ENCODE assay signal across 8 cellular contexts in the genomic region with DNA sequence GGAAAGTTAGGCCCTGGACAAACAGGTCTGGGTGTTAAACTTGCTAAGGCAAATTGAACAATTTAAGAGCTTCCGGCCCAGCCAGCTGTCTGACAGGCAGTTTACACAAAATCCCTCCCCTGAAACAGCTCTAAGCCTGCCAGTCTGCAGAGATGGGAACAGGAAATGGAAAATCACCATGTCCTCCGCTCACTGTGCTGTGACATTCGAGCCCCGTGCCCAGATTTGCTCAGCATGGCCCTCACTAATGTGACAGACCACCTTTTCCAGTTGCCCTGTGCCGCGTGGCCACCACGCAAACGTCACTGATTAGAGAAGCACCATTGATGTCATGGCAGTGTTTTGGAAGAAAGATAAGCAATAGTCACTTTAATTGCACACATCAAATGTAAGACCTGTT. TPM values are rescaled to one million over a fixed set of nuclear protein-coding genes. Genes with fewer than 3 reads are reported as not detected.
DNase-seq lines count a peak whose midpoint lies in the region; ATAC-seq, FAIRE-seq and TF ChIP-seq lines count a peak whose summit lies in the region.

No MANE protein-coding gene starts in this region.

- peak; percentile 73 for ATAC-seq in GM18909 (IDR thresholded peaks at IDR 0.05; ENCODE audit: poor library complexity, unreplicated experiment)
- no peak for ATAC-seq in GM19452 (IDR thresholded peaks at IDR 0.05; ENCODE audit: unreplicated experiment)

- FAIRE-seq in H1 (lab: Jason Lieb, UNC) = no peak

- WGBS in H1 (ENCODE audit: extremely low coverage in 1 of 2, insufficient coverage in 1 of 2, insufficient read length in 1 of 2, insufficient replicate concordance in 2 of 2, low coverage in 1 of 2, low lambda C conversion rate in 2 of 2, missing lambda C conversion rate in 1 of 2), 2 experiments = 79% methylated on average over 8 of the region's 8 CpGs; no CpG with 5 or more reads in 1 of the 2 experiments

- H3K9me3 ChIP-seq in H1 (ENCODE audit: insufficient read depth in 2 of 2, low read depth in 1 of 2, low read length in 1 of 2) = no peaks in the 10 kb centered on the region
- no peaks in the 10 kb centered on the region for H3K9me3 ChIP-seq in osteoblast (ENCODE audit: low read depth, low read length)

- H3K4me1 Mint-ChIP-seq in activated T-helper 1 cell treated with anti-CD3 and anti-CD28 coated beads, Interleukin-12 subunit alpha, Interleukin-12 subunit beta, Interleukin-2, Interleukin-4 antibody, amounts not matched to agents 30 ng/mL and 10 ng/mL and 1 ng/mL, durations not matched to agents 14 hours and 24 hours and 36 hours (ENCODE audit: low read depth) = peaks cover 4% of the 10 kb centered on the region

- H4K5ac ChIP-seq in H1 (ENCODE audit: insufficient read length, low read depth, low read length) = no peak overlapping the region

- H3K4me2 ChIP-seq in H1 (ENCODE audit: insufficient read depth in 1 of 2, low read depth in 2 of 2, low read length in 2 of 2) = no peak overlapping the region
- H3K4me2 ChIP-seq in osteoblast (ENCODE audit: insufficient read depth, low read length) = no peak overlapping the region

- intact Hi-C loops in activated T-helper 1 cell treated with anti-CD3 and anti-CD28 coated beads, Interleukin-12 subunit alpha, Interleukin-12 subunit beta, Interleukin-2, Interleukin-4 antibody, amounts not matched to agents 30 ng/mL and 10 ng/mL and 1 ng/mL, durations not matched to agents 14 hours and 24 hours and 36 hours (cut with micrococcal nuclease) = no loop called here

- CTCF ChIA-PET in H1 (lab: Charles Lee; ENCODE audit: partially characterized antibody) = interaction anchor here (0.8 to 27.2 kb wide), 7 partner anchors 15 to 118 kb away, joined by 3 to 362 read pairs (median 6); no protein-coding TSS in a partner anchor

- H3K18ac ChIP-seq in H1 (ENCODE audit: extremely low read depth, low read length) = no peak overlapping the region

- no peak for TF ChIP-seq EP300 in H1 (IDR thresholded peaks at IDR 0.05; ENCODE audit: borderline replicate concordance in 1 of 2, low read depth in 2 of 2, low read length in 2 of 2)

- H3K27me3 ChIP-seq in H1 (replicated peaks in 1 of 4; ENCODE audit: control insufficient read depth in 3 of 4, extremely low read depth in 1 of 4, insufficient read depth in 3 of 4, low read length in 3 of 4) (no peaks in the 10 kb centered on the region), osteoblast (ENCODE audit: insufficient read depth, low read length) (no peaks in the 10 kb centered on the region)

- no peak overlapping the region for H2BK15ac ChIP-seq in H1 (ENCODE audit: low read length)

- no peak overlapping the region for H2BK20ac ChIP-seq in H1 (ENCODE audit: low read length)

- no peak overlapping the region for H2BK120ac ChIP-seq in H1 (replicated peaks; ENCODE audit: low read depth, low read length)

- DNase-seq in LNCaP clone FGC (ENCODE audit: low read depth) (peak; percentile 39), H1 (ENCODE audit: low read depth in 1 of 2, low spot score in 2 of 2) (no peak), osteoblast (ENCODE audit: insufficient read length, low spot score, missing footprints) (no peak), retina (no peak), foreskin fibroblast (no peak)
- no peak for DNase-seq in activated T-helper 1 cell treated with anti-CD3 and anti-CD28 coated beads, Interleukin-12 subunit alpha, Interleukin-12 subunit beta, Interleukin-2, Interleukin-4 antibody, amounts not matched to agents 30 ng/mL and 10 ng/mL and 1 ng/mL, durations not matched to agents 14 hours and 24 hours and 36 hours (ENCODE audit: low spot score)

- H3K79me2 ChIP-seq in H1 (ENCODE audit: control insufficient read depth in 1 of 2, insufficient read depth in 2 of 2, low read length in 2 of 2) = 0 out of 4 replicates have a peak, but pooled peaks cover 0 to 3% of the 10 kb centered on the region in 2 experiments
- no peaks in the 10 kb centered on the region for H3K79me2 ChIP-seq in osteoblast (ENCODE audit: insufficient read depth, low read length)

- H3K27ac ChIP-seq in H1 (ENCODE audit: low read depth, low read length) (0 out of 2 replicates have a peak overlapping the region, but pooled peaks have one; percentile 10), osteoblast (ENCODE audit: low read depth, low read length) (no peak overlapping the region)

- no peaks in the 10 kb centered on the region; the same call in 1 of the 2 replicates for H3K79me1 ChIP-seq in H1 (ENCODE audit: low read depth, low read length)

- no peak overlapping the region for H3K4me3 Mint-ChIP-seq in activated T-helper 1 cell treated with anti-CD3 and anti-CD28 coated beads, Interleukin-12 subunit alpha, Interleukin-12 subunit beta, Interleukin-2, Interleukin-4 antibody, amounts not matched to agents 30 ng/mL and 10 ng/mL and 1 ng/mL, durations not matched to agents 14 hours and 24 hours and 36 hours

- no peaks in the 10 kb centered on the region for H3K36me3 Mint-ChIP-seq in activated T-helper 1 cell treated with anti-CD3 and anti-CD28 coated beads, Interleukin-12 subunit alpha, Interleukin-12 subunit beta, Interleukin-2, Interleukin-4 antibody, amounts not matched to agents 30 ng/mL and 10 ng/mL and 1 ng/mL, durations not matched to agents 14 hours and 24 hours and 36 hours (ENCODE audit: low read depth)

- no peak overlapping the region for H4K8ac ChIP-seq in H1 (ENCODE audit: extremely low read depth, insufficient read depth, low read length)

- no peak overlapping the region for H3K14ac ChIP-seq in H1 (ENCODE audit: insufficient read length)

- peaks cover 0 to 16% (median 3%) of the 10 kb centered on the region in 4 experiments; a peak in 5 of 8 replicates for H3K36me3 ChIP-seq in H1 (ENCODE audit: control insufficient read depth in 2 of 4, insufficient read depth in 4 of 4, low read length in 3 of 4)
- no peaks in the 10 kb centered on the region for H3K36me3 ChIP-seq in osteoblast (ENCODE audit: insufficient read depth, low read length)

- H3K23me2 ChIP-seq in H1 (ENCODE audit: low read depth, low read length) = no peaks in the 10 kb centered on the region

- no peak overlapping the region for H2BK12ac ChIP-seq in H1 (ENCODE audit: low read depth, low read length)

- no peak overlapping the region for H3K56ac ChIP-seq in H1 (replicated peaks; ENCODE audit: insufficient read length, low read depth, low read length)

- POLR2A ChIA-PET in H1 (lab: Charles Lee; ENCODE audit: partially characterized antibody) = interaction anchor here (1.5 to 3.1 kb wide), 3 partner anchors 9 to 16 kb away, joined by 4 to 12 read pairs (median 9); no protein-coding TSS in a partner anchor

- H3K4me3 ChIP-seq in LNCaP clone FGC (ENCODE audit: low read depth, low read length) (no peak overlapping the region), H1 (ENCODE audit: extremely low read depth in 1 of 4, insufficient read depth in 2 of 4, low read depth in 3 of 4, low read length in 4 of 4) (no peak overlapping the region), osteoblast (ENCODE audit: insufficient read depth, low read length) (no peak overlapping the region), foreskin fibroblast (ENCODE audit: low read depth in 1 of 2, low read length in 2 of 2) (no peak overlapping the region)

- no peak overlapping the region for H2BK5ac ChIP-seq in H1 (ENCODE audit: low read depth, low read length)

- no peak overlapping the region for H3K4ac ChIP-seq in H1 (replicated peaks; ENCODE audit: insufficient read length, low read depth, low read length)

- TF ChIP-seq CTCF in LNCaP clone FGC (IDR thresholded peaks at IDR 0.05; ENCODE audit: control insufficient read depth, extremely low read depth, insufficient read depth) = no peak
- no peak for TF ChIP-seq CTCF in H1 (IDR thresholded peaks at IDR 0.05; ENCODE audit: control extremely low read depth in 1 of 3, insufficient read depth in 1 of 3, low read depth in 1 of 3, low read length in 3 of 3)
- no peak for TF ChIP-seq CTCF in osteoblast (IDR thresholded peaks at IDR 0.05; ENCODE audit: extremely low read depth, low read depth, low read length)
- no peak for TF ChIP-seq CTCF in foreskin fibroblast (IDR thresholded peaks at IDR 0.05; ENCODE audit: low read depth, low read length)

- H3K9me3 Mint-ChIP-seq in activated T-helper 1 cell treated with anti-CD3 and anti-CD28 coated beads, Interleukin-12 subunit alpha, Interleukin-12 subunit beta, Interleukin-2, Interleukin-4 antibody, amounts not matched to agents 30 ng/mL and 10 ng/mL and 1 ng/mL, durations not matched to agents 14 hours and 24 hours and 36 hours = no peaks in the 10 kb centered on the region

- no peak overlapping the region for H3K27ac Mint-ChIP-seq in activated T-helper 1 cell treated with anti-CD3 and anti-CD28 coated beads, Interleukin-12 subunit alpha, Interleukin-12 subunit beta, Interleukin-2, Interleukin-4 antibody, amounts not matched to agents 30 ng/mL and 10 ng/mL and 1 ng/mL, durations not matched to agents 14 hours and 24 hours and 36 hours

- H3K9ac ChIP-seq in H1 (replicated peaks in 1 of 4; ENCODE audit: extremely low read depth in 1 of 4, low read depth in 3 of 4, low read length in 3 of 4) = no peak overlapping the region; a peak in 1 of 7 replicates

- H3K4me1 ChIP-seq in H1 (replicated peaks in 1 of 4; ENCODE audit: control insufficient read depth in 3 of 4, insufficient read depth in 4 of 4, low read length in 3 of 4) = peaks cover 7 to 22% (median 16%) of the 10 kb centered on the region in 4 experiments
- no peaks in the 10 kb centered on the region for H3K4me1 ChIP-seq in osteoblast (ENCODE audit: insufficient read depth, low read length)

- no peak overlapping the region for H2AK5ac ChIP-seq in H1 (ENCODE audit: low read depth, low read length)

- TF ChIP-seq RAD21 in H1 (IDR thresholded peaks at IDR 0.05 in 1 of 2, conservative IDR thresholded peaks at IDR 0.05 in 1 of 2; ENCODE audit: low read depth in 2 of 2, low read length in 2 of 2) = no peak

- no peak overlapping the region for H4K91ac ChIP-seq in H1 (replicated peaks; ENCODE audit: insufficient read length, low read length)

- no peak for TF ChIP-seq POLR2A in H1 (IDR thresholded peaks at IDR 0.05; ENCODE audit: control extremely low read depth in 1 of 2, low read depth in 2 of 2, low read length in 2 of 2)

- H3K23ac ChIP-seq in H1 (ENCODE audit: insufficient read length) = no peak overlapping the region

- peaks cover 4% of the 10 kb centered on the region for H3K27me3 Mint-ChIP-seq in activated T-helper 1 cell treated with anti-CD3 and anti-CD28 coated beads, Interleukin-12 subunit alpha, Interleukin-12 subunit beta, Interleukin-2, Interleukin-4 antibody, amounts not matched to agents 30 ng/mL and 10 ng/mL and 1 ng/mL, durations not matched to agents 14 hours and 24 hours and 36 hours (ENCODE audit: insufficient read depth)

- peaks cover under 1 to 4% of the 10 kb centered on the region in 2 experiments for H4K20me1 ChIP-seq in H1 (replicated peaks in 1 of 2; ENCODE audit: control insufficient read depth in 1 of 2, insufficient read depth in 2 of 2, low read length in 2 of 2)
- H4K20me1 ChIP-seq in osteoblast (ENCODE audit: insufficient read depth, low read length) = no peaks in the 10 kb centered on the region

- H2AFZ ChIP-seq in H1 (ENCODE audit: low read length) (no peak overlapping the region), osteoblast (ENCODE audit: low read length) (peak overlapping the region; percentile 56)

RNA-seq across cellular contexts. Expression of gene CCNJL, which starts 41.0 kb away (rescaled TPM):
- 34.6 and 36.2 TPM in 2 replicates for total RNA-seq in H1 (2021; fragmentation: NEBNext Ultra II Directional; extraction: Animal tissue kit (Norgen Biotek cat#: 25700))
- polyA plus RNA-seq in H1 (2011; rRNA removed) = 44.7 and 54.7 TPM in 2 replicates
- polyA plus RNA-seq in H1 (2011; cell fraction: cytosol; rRNA removed) = 28.0 TPM
- polyA plus RNA-seq in H1 (2011; cell fraction: nucleus; rRNA removed) = 37.7 TPM
- 20.9 to 32.3 TPM (median 28.8 TPM) in 4 replicates for polyA plus RNA-seq in H1 (2012, experiment 1 of 2)
- 33.2 TPM for polyA plus RNA-seq in H1 (2012, experiment 2 of 2)
- polyA plus RNA-seq in H1 (2013, experiment 1 of 2) = 25.1 TPM
- polyA plus RNA-seq in H1 (2013, experiment 2 of 2) = 28.5 TPM
- polyA minus RNA-seq in H1 (2011; rRNA and poly(A)+ RNA removed) = 39.3 and 40.1 TPM in 2 replicates
- 23.5 TPM for polyA minus RNA-seq in H1 (2011; cell fraction: cytosol; rRNA and poly(A)+ RNA removed)
- 35.4 TPM for polyA minus RNA-seq in H1 (2011; cell fraction: nucleus; rRNA and poly(A)+ RNA removed)
- total RNA-seq in osteoblast = 0.88 and 1.1 TPM in 2 replicates
- not detected in 2 replicates for total RNA-seq in activated T-helper 1 cell treated with anti-CD3 and anti-CD28 coated beads, Interleukin-12 subunit alpha, Interleukin-12 subunit beta, Interleukin-2, Interleukin-4 antibody, amounts not matched to agents 30 ng/mL and 10 ng/mL and 1 ng/mL, durations not matched to agents 14 hours and 24 hours and 36 hours

RNA-seq across cellular contexts. Expression of gene FABP6, which starts 42.1 kb away (rescaled TPM):
- 3.6 and 4.8 TPM in 2 replicates for total RNA-seq in H1 (2021; fragmentation: NEBNext Ultra II Directional; extraction: Animal tissue kit (Norgen Biotek cat#: 25700))
- polyA plus RNA-seq in H1 (2011; rRNA removed) = 3.2 and 6.1 TPM in 2 replicates
- 5.0 TPM for polyA plus RNA-seq in H1 (2011; cell fraction: cytosol; rRNA removed)
- 2.5 TPM for polyA plus RNA-seq in H1 (2011; cell fraction: nucleus; rRNA removed)
- polyA plus RNA-seq in H1 (2012, experiment 1 of 2) = 4.5 to 12.2 TPM (median 7.2 TPM) in 4 replicates
- 5.9 TPM for polyA plus RNA-seq in H1 (2012, experiment 2 of 2)
- polyA plus RNA-seq in H1 (2013, experiment 1 of 2) = 3.5 TPM
- 5.3 TPM for polyA plus RNA-seq in H1 (2013, experiment 2 of 2)
- polyA minus RNA-seq in H1 (2011; rRNA and poly(A)+ RNA removed) = 0.63 and 2.3 TPM in 2 replicates
- polyA minus RNA-seq in H1 (2011; cell fraction: cytosol; rRNA and poly(A)+ RNA removed) = not detected
- polyA minus RNA-seq in H1 (2011; cell fraction: nucleus; rRNA and poly(A)+ RNA removed) = 2.7 TPM
- not detected in 2 replicates for total RNA-seq in osteoblast
- not detected in 2 replicates for total RNA-seq in activated T-helper 1 cell treated with anti-CD3 and anti-CD28 coated beads, Interleukin-12 subunit alpha, Interleukin-12 subunit beta, Interleukin-2, Interleukin-4 antibody, amounts not matched to agents 30 ng/mL and 10 ng/mL and 1 ng/mL, durations not matched to agents 14 hours and 24 hours and 36 hours

Comparison
In these comparisons a context has a peak if more than half of its experiments do, and no peak if none do; other contexts are left out.
1. RNA of gene CCNJL, which starts 41.0 kb away (total RNA-seq): 34.6 to 36.2 TPM in H1; 0.88 to 1.1 TPM in osteoblast and not detected in activated T-helper 1 cell treated with anti-CD3 and anti-CD28 coated beads, Interleukin-12 subunit alpha, Interleukin-12 subunit beta, Interleukin-2, Interleukin-4 antibody, amounts not matched to agents 30 ng/mL and 10 ng/mL and 1 ng/mL, durations not matched to agents 14 hours and 24 hours and 36 hours; every median in the first group is over 10 times any median in the second.